9 cellular contexts compared by ENCODE assay signal in genomic region chr1:32336963-32337675, GRCh38. TPM values are rescaled to one million over a fixed set of nuclear protein-coding genes. Genes with fewer than 3 reads are reported as not detected.
DNase-seq lines count a peak whose midpoint lies in the region; ATAC-seq lines count a peak whose summit lies in the region.
"Had no signal": no experiment of that assay in that cellular context is flagged by ENCODE, and none has a peak within 500 bp of the region (broad histone marks: within the 10 kb centered on the region; RNA-seq: fewer than 3 reads in every experiment).

No MANE protein-coding gene starts in this region.

- peak overlapping the region; percentile 79 for H3K9ac ChIP-seq in NT2/D1 (ENCODE audit: insufficient read length, low read depth)

- H3K4me3 ChIP-seq in NT2/D1 (ENCODE audit: insufficient read length, low read depth), result peak overlapping the region; percentile 35

- intact Hi-C loops in activated naive CD4-positive, alpha-beta T cell treated with anti-CD3 and anti-CD28 coated beads for 36 hours (cut with micrococcal nuclease), result loop anchor here (2.0 to 5.0 kb wide), 5 partner anchors 45 to 1575 kb away; partner anchors contain the start of genes BSDC1, HDAC1 and LCK

- H3K9me3 Mint-ChIP-seq in activated naive CD4-positive, alpha-beta T cell treated with anti-CD3 and anti-CD28 coated beads for 36 hours, result no peaks in the 10 kb centered on the region

- peaks cover 39% of the 10 kb centered on the region for H3K4me1 ChIP-seq in NT2/D1 (ENCODE audit: insufficient read depth, insufficient read length)

- H3K4me3 Mint-ChIP-seq in activated naive CD4-positive, alpha-beta T cell treated with anti-CD3 and anti-CD28 coated beads for 36 hours, result no peak overlapping the region

- H3K4me1 Mint-ChIP-seq in activated naive CD4-positive, alpha-beta T cell treated with anti-CD3 and anti-CD28 coated beads for 36 hours (ENCODE audit: low read depth), result peaks cover 51% of the 10 kb centered on the region

- H3K36me3 ChIP-seq in NT2/D1 (ENCODE audit: insufficient read depth, insufficient read length, low read length), result peaks cover 32% of the 10 kb centered on the region

- H3K27ac Mint-ChIP-seq in activated naive CD4-positive, alpha-beta T cell treated with anti-CD3 and anti-CD28 coated beads for 36 hours, result no peak overlapping the region

- no peaks in the 10 kb centered on the region for H3K9me3 ChIP-seq in NT2/D1 (ENCODE audit: insufficient read depth, low read length)

- no peak for DNase-seq in NT2/D1 (ENCODE audit: low read depth, low spot score)
- peak; percentile 84 for DNase-seq in activated naive CD4-positive, alpha-beta T cell treated with anti-CD3 and anti-CD28 coated beads for 36 hours
- peak; percentile 60 for DNase-seq in kidney glomerular epithelial cell (lab: John Stamatoyannopoulos, UW)
- DNase-seq in superior temporal gyrus (ENCODE audit: extremely low spot score), result peak; percentile 32
- no peak for DNase-seq in ureter (ENCODE audit: low spot score)

- peaks cover 10% of the 10 kb centered on the region for H3K27me3 ChIP-seq in NT2/D1 (ENCODE audit: insufficient read depth, insufficient read length)

- no peaks in the 10 kb centered on the region for H3K27me3 Mint-ChIP-seq in activated naive CD4-positive, alpha-beta T cell treated with anti-CD3 and anti-CD28 coated beads for 36 hours (ENCODE audit: low read depth)

- CTCF ChIA-PET in activated naive CD4-positive, alpha-beta T cell treated with anti-CD3 and anti-CD28 coated beads for 36 hours (lab: Charles Lee), result interaction anchor here (0.6 to 1.5 kb wide), 8 partner anchors 8 to 182 kb away, joined by 3 to 7 read pairs (median 4); no protein-coding TSS in a partner anchor

- ATAC-seq in GM19395 (IDR thresholded peaks at IDR 0.05; ENCODE audit: unreplicated experiment) (peak; percentile 30), GM18861 (IDR thresholded peaks at IDR 0.05; ENCODE audit: unreplicated experiment) (no peak), GM21367 (IDR thresholded peaks at IDR 0.05; ENCODE audit: unreplicated experiment) (no peak)

- H3K36me3 Mint-ChIP-seq in activated naive CD4-positive, alpha-beta T cell treated with anti-CD3 and anti-CD28 coated beads for 36 hours (ENCODE audit: low read depth), result no peaks in the 10 kb centered on the region

RNA-seq across cellular contexts. Expression of gene MARCKSL1, which starts 1.1 kb away (rescaled TPM):
- 10 to 100 TPM; 14.4 to 15.9 TPM for total RNA-seq in activated naive CD4-positive, alpha-beta T cell treated with anti-CD3 and anti-CD28 coated beads for 36 hours
- 117 TPM for total RNA-seq in ureter

RNA-seq across cellular contexts. Expression of gene FAM229A, which starts 25.2 kb away (rescaled TPM):
- 1 to 10 TPM; 2.1 to 3.4 TPM for total RNA-seq in activated naive CD4-positive, alpha-beta T cell treated with anti-CD3 and anti-CD28 coated beads for 36 hours
- 5.5 TPM for total RNA-seq in ureter

RNA-seq across cellular contexts. Expression of gene TSSK3, which starts 25.2 kb away (rescaled TPM):
- 1 to 10 TPM in 1 of 2 experiments, under 1 TPM in 1; 0.84 to 1.9 TPM for total RNA-seq in activated naive CD4-positive, alpha-beta T cell treated with anti-CD3 and anti-CD28 coated beads for 36 hours
- total RNA-seq in ureter, result 4.2 TPM
- total RNA-seq: kidney epithelial cell had no signal

RNA-seq across cellular contexts. Expression of gene HDAC1, which starts 45.2 kb away (rescaled TPM):
- total RNA-seq in activated naive CD4-positive, alpha-beta T cell treated with anti-CD3 and anti-CD28 coated beads for 36 hours, result 100 to 1,000 TPM; 111 to 120 TPM
- total RNA-seq in ureter, result 113 TPM

RNA-seq across cellular contexts. Expression of gene BSDC1, which starts 57.1 kb away (rescaled TPM):
- 10 to 100 TPM; 35.2 to 38.3 TPM for total RNA-seq in activated naive CD4-positive, alpha-beta T cell treated with anti-CD3 and anti-CD28 coated beads for 36 hours
- 59.6 TPM for total RNA-seq in ureter

Comparison
In these comparisons a context has a peak if more than half of its experiments do, and no peak if none do; other contexts are left out.
1. DNase-seq: peak in activated naive CD4-positive, alpha-beta T cell treated with anti-CD3 and anti-CD28 coated beads for 36 hours (single experiment), kidney glomerular epithelial cell (single experiment) and superior temporal gyrus (single experiment); none in NT2/D1 (single experiment) and ureter (single experiment).